Comparison of ENCODE assay signal across 1 cellular context in genomic region chr4:3034231-3034630, GRCh38.
A peak's percentile ranks its signal among the peaks of the same experiment; 100 is the strongest.
TF ChIP-seq lines count a peak whose summit lies in the region.

No MANE protein-coding gene starts in this region.

TF ChIP-seq in HepG2, 621 proteins besides CTCF, POLR2A, EP300 and RAD21 (continues in another document):
- TF ChIP-seq SNAI1 (CRISPR knock-in tag; IDR thresholded peaks at IDR 0.05; ENCODE audit: borderline replicate concordance) (no peak), ZNF549 (CRISPR knock-in tag; IDR thresholded peaks at IDR 0.05) (no peak), ZNF143 (CRISPR knock-in tag; IDR thresholded peaks at IDR 0.05) (no peak), ZNF12 (CRISPR knock-in tag; IDR thresholded peaks at IDR 0.05) (no peak), POLR2AphosphoS5 (IDR thresholded peaks at IDR 0.05; ENCODE audit: low read depth, low read length) (no peak), NFAT5 (CRISPR knock-in tag; IDR thresholded peaks at IDR 0.05) (no peak), MTF2 (CRISPR knock-in tag; IDR thresholded peaks at IDR 0.05; ENCODE audit: borderline replicate concordance) (no peak), DPF2 (CRISPR knock-in tag; IDR thresholded peaks at IDR 0.05; ENCODE audit: borderline replicate concordance, low read depth) (no peak), ZNF777 (CRISPR knock-in tag; IDR thresholded peaks at IDR 0.05) (no peak), ZBTB40 (IDR thresholded peaks at IDR 0.05) (no peak), ZBTB40 (CRISPR knock-in tag; IDR thresholded peaks at IDR 0.05) (peak; percentile 93), JDP2 (CRISPR knock-in tag; IDR thresholded peaks at IDR 0.05; ENCODE audit: borderline replicate concordance) (no peak), XBP1 (CRISPR knock-in tag; IDR thresholded peaks at IDR 0.05) (no peak), SRF (IDR thresholded peaks at IDR 0.05; ENCODE audit: low read depth, low read length) (no peak), IRX3 (CRISPR knock-in tag; IDR thresholded peaks at IDR 0.05; ENCODE audit: borderline replicate concordance, low read depth) (no peak), NR3C1 (CRISPR knock-in tag; IDR thresholded peaks at IDR 0.05) (no peak), NFKBIZ (CRISPR knock-in tag; IDR thresholded peaks at IDR 0.05) (no peak), JUN (CRISPR knock-in tag; IDR thresholded peaks at IDR 0.05) (no peak), HNF4A (CRISPR knock-in tag; IDR thresholded peaks at IDR 0.05) (peak; percentile 40; the same call in 1 of the 2 replicates), POGZ (CRISPR knock-in tag; IDR thresholded peaks at IDR 0.05) (no peak), ZNF770 (CRISPR knock-in tag; IDR thresholded peaks at IDR 0.05) (no peak), SAFB2 (CRISPR knock-in tag; IDR thresholded peaks at IDR 0.05; ENCODE audit: borderline replicate concordance, low read depth) (no peak), ASH2L (IDR thresholded peaks at IDR 0.05; ENCODE audit: insufficient read length, low read depth, low read length) (no peak), HDAC6 (IDR thresholded peaks at IDR 0.05; ENCODE audit: low read depth, low read length) (no peak), STAT6 (CRISPR knock-in tag; IDR thresholded peaks at IDR 0.05; ENCODE audit: borderline replicate concordance) (no peak), KLF16 (CRISPR knock-in tag; IDR thresholded peaks at IDR 0.05) (no peak), IKZF4 (CRISPR knock-in tag; IDR thresholded peaks at IDR 0.05; ENCODE audit: borderline replicate concordance, low read depth, not compliant biosample characterization) (no peak), BCL6 (CRISPR knock-in tag; IDR thresholded peaks at IDR 0.05) (peak; percentile 41), SAP130 (CRISPR knock-in tag; IDR thresholded peaks at IDR 0.05; ENCODE audit: low read depth) (peak; percentile 20; the same call in 1 of the 2 replicates), STAT5B (CRISPR knock-in tag; IDR thresholded peaks at IDR 0.05) (no peak), ZNF788 (CRISPR knock-in tag; IDR thresholded peaks at IDR 0.05; ENCODE audit: borderline replicate concordance) (no peak), BATF2 (CRISPR knock-in tag; IDR thresholded peaks at IDR 0.05) (no peak), ZBTB38 (CRISPR knock-in tag; IDR thresholded peaks at IDR 0.05) (peak; percentile 30; the same call in 1 of the 2 replicates), ZC3H13 (CRISPR knock-in tag; IDR thresholded peaks at IDR 0.05) (no peak), ZNF337 (CRISPR knock-in tag; IDR thresholded peaks at IDR 0.05; ENCODE audit: borderline replicate concordance, low read depth) (no peak), NCOA1 (CRISPR knock-in tag; IDR thresholded peaks at IDR 0.05) (no peak), ZHX1 (CRISPR knock-in tag; IDR thresholded peaks at IDR 0.05; ENCODE audit: low read depth) (no peak), ZNF749 (CRISPR knock-in tag; IDR thresholded peaks at IDR 0.05; ENCODE audit: borderline replicate concordance) (no peak), MED1 (CRISPR knock-in tag; IDR thresholded peaks at IDR 0.05) (no peak)
